In genomic region chr7:131931368-131931767, GRCh38 we compare ENCODE assay signal across 1 cellular context.
A peak's percentile ranks its signal among the peaks of the same experiment; 100 is the strongest.
TF ChIP-seq lines count a peak whose summit lies in the region.

No MANE protein-coding gene starts in this region.

TF ChIP-seq in HEK293, 187 proteins besides CTCF, POLR2A, EP300 and RAD21 (continued from another document):
- TF ChIP-seq ZNF701 (tag by site-specific recombination; IDR thresholded peaks at IDR 0.05) (no peak), ZNF747 (tag by site-specific recombination; IDR thresholded peaks at IDR 0.05) (no peak), ZNF561 (tag by site-specific recombination; IDR thresholded peaks at IDR 0.05; ENCODE audit: borderline replicate concordance) (no peak), ZBTB21 (tag by site-specific recombination; IDR thresholded peaks at IDR 0.05) (peak; percentile 65), ZSCAN30 (tag by site-specific recombination; IDR thresholded peaks at IDR 0.05) (no peak), GFI1B (tag by site-specific recombination; IDR thresholded peaks at IDR 0.05) (no peak), KLF17 (tag by site-specific recombination; IDR thresholded peaks at IDR 0.05) (no peak), ZNF558 (tag by site-specific recombination; IDR thresholded peaks at IDR 0.05) (peak; percentile 60; the same call in 1 of the 2 replicates), HOXC10 (CRISPR knock-in tag; IDR thresholded peaks at IDR 0.05) (no peak), ZNF211 (tag by site-specific recombination; IDR thresholded peaks at IDR 0.05; ENCODE audit: low read depth) (no peak), ZNF600 (tag by site-specific recombination; IDR thresholded peaks at IDR 0.05) (no peak), HIC1 (tag by site-specific recombination; IDR thresholded peaks at IDR 0.05) (peak; percentile 25; the same call in 1 of the 2 replicates), ZNF544 (tag by site-specific recombination; IDR thresholded peaks at IDR 0.05) (no peak), ZNF202 (tag by site-specific recombination; IDR thresholded peaks at IDR 0.05; ENCODE audit: borderline replicate concordance) (no peak), ZNF37A (tag by site-specific recombination; IDR thresholded peaks at IDR 0.05) (no peak), ZNF629 (tag by site-specific recombination; IDR thresholded peaks at IDR 0.05) (peak; percentile 76), ZNF830 (tag by site-specific recombination; IDR thresholded peaks at IDR 0.05; ENCODE audit: low read depth) (no peak), ZNF521 (tag by site-specific recombination; IDR thresholded peaks at IDR 0.05) (no peak), ZNF175 (tag by site-specific recombination; IDR thresholded peaks at IDR 0.05) (no peak), ZNF24 (tag by site-specific recombination; IDR thresholded peaks at IDR 0.05) (no peak), ZFP69B (tag by site-specific recombination; IDR thresholded peaks at IDR 0.05) (0 out of 2 replicates have a peak, but pooled peaks have one; percentile 14), KLF1 (tag by site-specific recombination; IDR thresholded peaks at IDR 0.05) (no peak), ZNF623 (tag by site-specific recombination; IDR thresholded peaks at IDR 0.05) (no peak), KLF7 (tag by site-specific recombination; IDR thresholded peaks at IDR 0.05; ENCODE audit: borderline replicate concordance) (no peak), OVOL3 (tag by site-specific recombination; IDR thresholded peaks at IDR 0.05) (no peak), ATF2 (tag by site-specific recombination; IDR thresholded peaks at IDR 0.05; ENCODE audit: low read depth) (0 out of 2 replicates have a peak, but pooled peaks have one; percentile 30), ZNF596 (tag by site-specific recombination; IDR thresholded peaks at IDR 0.05) (no peak), ZNF394 (tag by site-specific recombination; IDR thresholded peaks at IDR 0.05; ENCODE audit: borderline replicate concordance) (no peak), ZNF777 (tag by site-specific recombination; IDR thresholded peaks at IDR 0.05; ENCODE audit: borderline replicate concordance) (no peak), ZBTB44 (tag by site-specific recombination; IDR thresholded peaks at IDR 0.05) (no peak), ZNF140 (tag by site-specific recombination; IDR thresholded peaks at IDR 0.05) (no peak), ZNF311 (tag by site-specific recombination; IDR thresholded peaks at IDR 0.05; ENCODE audit: borderline replicate concordance) (no peak), ZNF26 (tag by site-specific recombination; IDR thresholded peaks at IDR 0.05) (no peak), ZNF274 (IDR thresholded peaks at IDR 0.05; ENCODE audit: low read length) (no peak), ZNF274 (tag by site-specific recombination; IDR thresholded peaks at IDR 0.05; ENCODE audit: borderline replicate concordance) (no peak), ZNF404 (tag by site-specific recombination; IDR thresholded peaks at IDR 0.05) (no peak), ZNF221 (tag by site-specific recombination; IDR thresholded peaks at IDR 0.05; ENCODE audit: borderline replicate concordance) (no peak), ZNF248 (tag by site-specific recombination; IDR thresholded peaks at IDR 0.05) (no peak), ZSCAN18 (tag by site-specific recombination; IDR thresholded peaks at IDR 0.05) (no peak), YY2 (tag by site-specific recombination; IDR thresholded peaks at IDR 0.05) (no peak), PBX3 (CRISPR knock-in tag; IDR thresholded peaks at IDR 0.05) (no peak)
